ENCODE assay signal across 8 cellular contexts in the genomic region with DNA sequence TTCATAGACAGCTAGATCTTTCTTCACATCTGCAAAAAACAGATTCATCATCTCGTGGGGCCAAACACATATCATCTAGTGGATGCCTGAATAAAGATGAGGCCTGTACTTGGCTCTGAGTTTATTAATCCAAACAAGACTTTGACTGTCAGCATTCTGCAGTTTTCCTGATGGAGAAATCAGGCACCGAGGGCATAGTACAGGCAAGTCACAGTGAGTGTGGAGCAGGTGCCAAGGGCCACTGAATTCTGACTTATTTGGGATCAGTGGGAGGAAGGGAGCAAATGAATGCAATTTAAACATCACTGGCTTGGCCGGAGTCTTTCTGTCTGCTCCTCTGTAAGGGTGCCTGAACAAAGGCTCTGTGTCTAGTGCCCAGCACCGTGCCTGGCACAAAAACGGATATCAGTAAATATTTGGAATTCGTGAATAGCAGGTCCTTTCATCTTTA. TPM values are rescaled to one million over a fixed set of nuclear protein-coding genes. Genes with fewer than 3 reads are reported as not detected.
DNase-seq lines count a peak whose midpoint lies in the region; ATAC-seq and TF ChIP-seq lines count a peak whose summit lies in the region.

No MANE protein-coding gene starts in this region.

- H4K20me1 ChIP-seq in DND-41 (ENCODE audit: insufficient read depth, low read length) = peaks cover 48% of the 10 kb centered on the region

- peak overlapping the region; percentile 97 for H3K27ac ChIP-seq in DND-41 (ENCODE audit: low read length)
- peak overlapping the region; percentile 88 to 93 (median 92) for H3K27ac ChIP-seq in esophagus muscularis mucosa (replicated peaks in 1 of 4)

- H3K4me3 ChIP-seq in DND-41 (ENCODE audit: low read depth in 1 of 2, low read length in 2 of 2) = peak overlapping the region; percentile 73 to 84
- H3K4me3 ChIP-seq in esophagus muscularis mucosa = peak overlapping the region; percentile 76 to 97 (median 86)

- no peaks in the 10 kb centered on the region for H3K36me3 Mint-ChIP-seq in osteocyte (ENCODE audit: unreplicated experiment)

- peaks cover 68% of the 10 kb centered on the region for H3K79me2 ChIP-seq in DND-41 (ENCODE audit: insufficient read depth, low read length)

- no peak overlapping the region for H2AFZ ChIP-seq in DND-41 (ENCODE audit: low read depth, low read length)

- H3K36me3 ChIP-seq in DND-41 (ENCODE audit: insufficient read depth, low read length) (peaks cover 11% of the 10 kb centered on the region), esophagus muscularis mucosa (no peaks in the 10 kb centered on the region)

- intact Hi-C loops in esophagus muscularis mucosa (cut with DNase I) = loop anchor here (5.0 to 10.0 kb wide), 3 partner anchors 69 to 393 kb away; a partner anchor contains a TSS

- H3K27me3 ChIP-seq in DND-41 (ENCODE audit: insufficient read depth, low read length, poor library complexity) (no peaks in the 10 kb centered on the region), esophagus muscularis mucosa (no peaks in the 10 kb centered on the region)

- no peaks in the 10 kb centered on the region for H3K9me3 ChIP-seq in DND-41 (ENCODE audit: insufficient read depth, low read length, severe bottlenecking)
- peaks cover 0 to 5% (median 0%) of the 10 kb centered on the region in 4 donors for H3K9me3 ChIP-seq in esophagus muscularis mucosa

- H3K4me2 ChIP-seq in DND-41 (ENCODE audit: insufficient read depth, low read length) = peak overlapping the region; percentile 70

- peaks cover 33% of the 10 kb centered on the region for H3K4me1 Mint-ChIP-seq in osteocyte (ENCODE audit: unreplicated experiment)

- TF ChIP-seq CTCF in DND-41 (IDR thresholded peaks at IDR 0.05; ENCODE audit: borderline replicate concordance, extremely low read depth, low read length, poor library complexity, severe bottlenecking) (no peak), esophagus muscularis mucosa (IDR thresholded peaks at IDR 0.05) (no peak), osteocyte (IDR thresholded peaks at IDR 0.05) (no peak)

- peak overlapping the region; percentile 83 for H3K4me3 Mint-ChIP-seq in osteocyte (ENCODE audit: unreplicated experiment)

- no peak for TF ChIP-seq EP300 in esophagus muscularis mucosa (IDR thresholded peaks at IDR 0.05)

- no peak for TF ChIP-seq POLR2A in esophagus muscularis mucosa (IDR thresholded peaks at IDR 0.05; ENCODE audit: low read depth)

- H3K4me1 ChIP-seq in DND-41 (ENCODE audit: insufficient read depth, low read length) = peaks cover 54% of the 10 kb centered on the region
- peaks cover 47 to 59% (median 57%) of the 10 kb centered on the region in 4 donors for H3K4me1 ChIP-seq in esophagus muscularis mucosa

- H3K9me3 Mint-ChIP-seq in osteocyte (ENCODE audit: unreplicated experiment) = no peaks in the 10 kb centered on the region

- no peak for ATAC-seq in DND-41 (ENCODE audit: insufficient read depth, low read depth)

- H3K27me3 Mint-ChIP-seq in osteocyte (ENCODE audit: unreplicated experiment) = no peaks in the 10 kb centered on the region

- 2% methylated on average over 6 of the region's 6 CpGs for WGBS in esophagus muscularis mucosa

- H3K9ac ChIP-seq in DND-41 (ENCODE audit: low read depth, low read length) = peak overlapping the region; percentile 93

- no peak for DNase-seq in DND-41
- peak; percentile 36 for DNase-seq in RKO (ENCODE audit: low spot score)
- no peak for DNase-seq in esophagus muscularis mucosa (ENCODE audit: extremely low spot score)
- DNase-seq in osteocyte (ENCODE audit: extremely low spot score, unreplicated experiment) = no peak
- DNase-seq in SHP77 (lab: John Stamatoyannopoulos, UW) = no peak
- no peak for DNase-seq in DMS153 (lab: John Stamatoyannopoulos, UW)
- DNase-seq in AG20443 (ENCODE audit: low spot score) = no peak
- DNase-seq in foreskin melanocyte = no peak

- peak overlapping the region; percentile 91 for H3K27ac Mint-ChIP-seq in osteocyte (ENCODE audit: unreplicated experiment)

RNA-seq across cellular contexts. Expression of a gene that starts 1.0 kb away (rescaled TPM):
- 10 to 100 TPM; 12.5 to 31.2 (median 23.5) TPM for total RNA-seq in esophagus muscularis mucosa
- total RNA-seq in osteocyte = 28.7 TPM in 2 replicates
